ENCODE assay signal across 1 cellular context in the genomic region with DNA sequence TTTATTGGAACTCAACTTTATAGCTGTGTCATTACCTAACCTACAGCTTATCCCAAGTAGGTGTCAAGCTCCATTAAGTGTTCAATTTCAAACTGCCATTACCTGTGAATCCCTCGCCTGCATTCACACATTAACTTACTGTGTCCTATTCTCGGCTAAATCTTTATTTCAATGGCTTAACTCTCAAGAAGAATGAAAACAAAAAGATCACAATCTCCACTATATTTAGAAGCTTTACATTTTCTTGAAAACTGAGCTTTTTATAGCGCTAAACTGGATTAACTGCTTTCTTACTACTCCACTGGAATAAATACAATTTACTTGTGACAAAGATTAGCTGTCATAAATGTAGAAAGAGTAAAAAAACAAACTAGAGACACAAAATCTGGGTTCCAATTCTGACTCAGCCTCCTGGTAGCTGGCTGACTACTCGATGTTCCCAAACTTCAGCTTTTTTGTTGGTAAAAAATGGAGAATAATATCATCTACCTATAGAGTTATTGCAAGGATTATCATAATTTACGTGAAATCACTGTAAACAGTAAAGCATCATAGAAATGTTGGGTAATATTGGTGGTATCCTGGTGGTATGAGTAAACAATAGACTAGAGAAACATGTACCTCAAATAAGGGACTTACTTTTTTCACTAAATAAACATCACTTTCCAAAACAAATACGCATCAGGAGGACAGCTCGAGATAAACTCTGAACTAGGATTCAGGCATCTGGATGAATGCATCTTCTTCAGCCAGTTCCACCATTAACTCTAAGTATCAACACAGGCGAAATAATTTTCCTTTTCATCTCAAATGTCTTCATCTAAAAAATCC.
TF ChIP-seq lines count a peak whose summit lies in the region.

No MANE protein-coding gene starts in this region.

TF ChIP-seq in K562, 482 proteins besides CTCF, POLR2A, EP300 and RAD21 (continued from another document):
- no peak for TF ChIP-seq PTTG1 (tag; IDR thresholded peaks at IDR 0.05; ENCODE audit: low read depth)
- no peak for TF ChIP-seq TOE1 (IDR thresholded peaks at IDR 0.05; ENCODE audit: borderline replicate concordance)
- no peak for TF ChIP-seq TOE1 (CRISPR knock-in tag; IDR thresholded peaks at IDR 0.05; ENCODE audit: borderline replicate concordance, low read depth)
- no peak for TF ChIP-seq OTX1 (CRISPR knock-in tag; IDR thresholded peaks at IDR 0.05)
- no peak for TF ChIP-seq TSC22D4 (tag; IDR thresholded peaks at IDR 0.05)
- TF ChIP-seq CREM (IDR thresholded peaks at IDR 0.05; ENCODE audit: low read depth), result no peak
TF ChIP-seq in K562: peak in this region for 0.
